23 cellular contexts compared by ENCODE assay signal in the genomic region with DNA sequence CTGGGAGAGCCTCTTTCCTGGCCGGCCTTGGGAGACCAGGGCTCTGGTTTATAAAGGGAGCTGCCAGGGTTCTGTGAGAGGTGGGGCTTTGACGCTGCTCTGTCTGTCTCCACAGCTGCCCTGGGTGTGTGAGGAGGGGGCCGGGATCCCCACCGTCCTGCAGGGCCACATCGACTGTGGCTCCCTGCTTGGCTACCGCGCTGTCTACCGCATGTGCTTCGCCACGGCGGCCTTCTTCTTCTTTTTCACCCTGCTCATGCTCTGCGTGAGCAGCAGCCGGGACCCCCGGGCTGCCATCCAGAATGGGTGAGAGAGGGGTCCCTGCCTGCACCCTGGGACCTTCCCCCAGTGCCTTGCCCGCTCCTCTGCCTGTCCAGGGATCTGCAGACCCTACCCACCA. TPM values are rescaled to one million over a fixed set of nuclear protein-coding genes. Genes with fewer than 3 reads are reported as not detected.
DNase-seq lines count a peak whose midpoint lies in the region; ATAC-seq, FAIRE-seq and TF ChIP-seq lines count a peak whose summit lies in the region.
"Had no signal": no experiment of that assay in that cellular context is flagged by ENCODE, and none has a peak within 500 bp of the region (broad histone marks: within the 10 kb centered on the region; RNA-seq: fewer than 3 reads in every experiment).

No MANE protein-coding gene starts in this region.

- POLR2A ChIA-PET in RWPE1 (lab: Yijun Ruan, JAX; ENCODE audit: low non-redundant PET), result no interaction called here

- FAIRE-seq in keratinocyte (lab: Jason Lieb, UNC), result no peak

- peak overlapping the region; percentile 35 for H3K9ac ChIP-seq in keratinocyte (ENCODE audit: control insufficient read depth, extremely low read depth, insufficient read depth, low read length)
- H3K9ac ChIP-seq: GM23248 had no signal

- peak overlapping the region; percentile 56; the same call in 1 of the 2 replicates for H3K4me3 ChIP-seq in GM08714 (ENCODE audit: low read length)
- H3K4me3 ChIP-seq in keratinocyte (ENCODE audit: control insufficient read depth in 2 of 3, extremely low read depth in 1 of 3, insufficient read depth in 2 of 3, low read depth in 1 of 3, low read length in 3 of 3), result no peak overlapping the region
- H3K4me3 ChIP-seq: GM23248, Peyer's patch had no signal

- DNase-seq in RWPE1 (ENCODE audit: low spot score), result no peak
- DNase-seq in keratinocyte (ENCODE audit: low read depth, low spot score), result no peak
- no peak for DNase-seq in DMS 273 (lab: John Stamatoyannopoulos, UW; ENCODE audit: unreplicated experiment)
- DNase-seq in UCSD-AML1 (lab: John Stamatoyannopoulos, UW; ENCODE audit: unreplicated experiment), result no peak
- no peak for DNase-seq in NCI-H345 (lab: John Stamatoyannopoulos, UW)
- DNase-seq: C1 segment of cervical spinal cord; Calu3; CD8-positive, alpha-beta memory T cell; EL; GM23248; H9; HFFc6; NCI-H1092 treated with DMSO at 0.1 percent for 48 hours; NCI-H146; NCI-H2029; NCI-H226; NCI-H524; NCI-H774; NK-92 treated with Interleukin-12 subunit alpha and Interleukin-12 subunit beta, amount 100 ng/mL, for 24 hours; Peyer's patch; Right ventricle myocardium superior had no signal

- dilution Hi-C loops in keratinocyte (cut with MboI; ENCODE audit: extremely low pct_ligation_motif_present, low sequenced_read_pairs), result no loop called here

- H3K4me1 ChIP-seq in keratinocyte (ENCODE audit: control insufficient read depth, extremely low read depth, insufficient read depth, low read length), result peaks cover 55% of the 10 kb centered on the region

- no peak for ATAC-seq in GM19463 (IDR thresholded peaks at IDR 0.05; ENCODE audit: unreplicated experiment)

- H3K27me3 ChIP-seq in keratinocyte (ENCODE audit: control insufficient read depth, extremely low read depth, insufficient read depth, low read length), result no peaks in the 10 kb centered on the region
- H3K27me3 ChIP-seq: Peyer's patch had no signal

- no peaks in the 10 kb centered on the region for H3K9me3 ChIP-seq in keratinocyte (ENCODE audit: control insufficient read depth, low read depth, low read length)
- H3K9me3 ChIP-seq: Peyer's patch had no signal

- peaks cover 71% of the 10 kb centered on the region for H3K79me2 ChIP-seq in keratinocyte (ENCODE audit: control insufficient read depth, insufficient read depth, low read length)

- TF ChIP-seq CTCF in RWPE1 (conservative IDR thresholded peaks at IDR 0.05; ENCODE audit: low read depth) (no peak), keratinocyte (optimal IDR thresholded peaks at IDR 0.05 in 1 of 3, IDR thresholded peaks at IDR 0.05 in 1 of 3, conservative IDR thresholded peaks at IDR 0.05 in 1 of 3; ENCODE audit: extremely low read depth in 1 of 3, insufficient read depth in 2 of 3, low read length in 3 of 3) (no peak)

- no peak overlapping the region for H3K4me2 ChIP-seq in keratinocyte (ENCODE audit: control insufficient read depth, extremely low read depth, insufficient read depth, low read depth, low read length)

- CTCF ChIA-PET in RWPE1 (lab: Yijun Ruan, JAX), result interaction anchor here (1.0 to 2.9 kb wide), 2 partner anchors 34 to 124 kb away, joined by 5 to 10 read pairs; no protein-coding TSS in a partner anchor

- H3K36me3 ChIP-seq in keratinocyte (ENCODE audit: control insufficient read depth in 2 of 2, extremely low read depth in 1 of 2, insufficient read depth in 2 of 2, low read length in 2 of 2), result peaks cover 56 to 67% of the 10 kb centered on the region in 2 experiments

- peaks cover 6% of the 10 kb centered on the region for H4K20me1 ChIP-seq in keratinocyte (ENCODE audit: control insufficient read depth, extremely low read depth, insufficient read depth, low read length)

- H3K9me1 ChIP-seq in keratinocyte (ENCODE audit: control insufficient read depth, extremely low read depth, insufficient read depth, low read length), result no peaks in the 10 kb centered on the region

- H3K27ac ChIP-seq in RWPE1, result peak overlapping the region; percentile 87
- H3K27ac ChIP-seq in keratinocyte (ENCODE audit: control insufficient read depth, insufficient read depth, low read length), result peak overlapping the region; percentile 27
- H3K27ac ChIP-seq: GM23248 had no signal

- H2AFZ ChIP-seq in keratinocyte (ENCODE audit: control insufficient read depth, low read length), result no peak overlapping the region
- H2AFZ ChIP-seq: GM23248 had no signal

RNA-seq across cellular contexts. Expression of a gene that starts 11.6 kb away (rescaled TPM):
- 171 to 534 TPM (median 254 TPM) in 3 replicates for polyA plus RNA-seq in keratinocyte
- 42.6 TPM for polyA plus RNA-seq in keratinocyte (2011; ENCODE audit: low read depth)
- 289 and 579 TPM in 2 replicates for polyA plus RNA-seq in keratinocyte (2011; cell fraction: cytosol; rRNA removed)
- 282 and 353 TPM in 2 replicates for polyA plus RNA-seq in keratinocyte (2011; cell fraction: nucleus; rRNA removed)
- 278 and 559 TPM in 2 replicates for polyA plus RNA-seq in keratinocyte (2012; ENCODE audit: low replicate concordance)
- 278 to 1,146 TPM (median 422 TPM) in 3 replicates for polyA minus RNA-seq in keratinocyte
- polyA minus RNA-seq in keratinocyte (2011; cell fraction: cytosol; rRNA and poly(A)+ RNA removed), result 637 TPM
- polyA minus RNA-seq in keratinocyte (2011; cell fraction: nucleus; rRNA and poly(A)+ RNA removed), result 159 and 168 TPM in 2 replicates
- polyA plus RNA-seq: CD8-positive, alpha-beta memory T cell had no signal

RNA-seq across cellular contexts. Expression of a gene that starts 51.7 kb away (rescaled TPM):
- polyA plus RNA-seq in keratinocyte, result 0.29 to 0.59 TPM (median 0.58 TPM) in 3 replicates
- 1.4 TPM for polyA plus RNA-seq in keratinocyte (2011; ENCODE audit: low read depth)
- 0.12 and 0.46 TPM in 2 replicates for polyA plus RNA-seq in keratinocyte (2011; cell fraction: cytosol; rRNA removed)
- polyA plus RNA-seq in keratinocyte (2011; cell fraction: nucleus; rRNA removed), result 0.19 TPM in 1 of 2 replicates, not detected in the other
- polyA plus RNA-seq in keratinocyte (2012; ENCODE audit: low replicate concordance), result 0.96 and 3.2 TPM in 2 replicates
- polyA minus RNA-seq in keratinocyte, result 0.67 to 2.4 TPM (median 0.69 TPM) in 3 replicates
- not detected for polyA minus RNA-seq in keratinocyte (2011; cell fraction: cytosol; rRNA and poly(A)+ RNA removed)
- not detected in 2 replicates for polyA minus RNA-seq in keratinocyte (2011; cell fraction: nucleus; rRNA and poly(A)+ RNA removed)
- polyA plus RNA-seq: CD8-positive, alpha-beta memory T cell had no signal
